Comparison of ENCODE assay signal across 1 cellular context in genomic region chr20:49046087-49046900, GRCh38.
A peak's percentile ranks its signal among the peaks of the same experiment; 100 is the strongest.
TF ChIP-seq lines count a peak whose summit lies in the region.

A gene with protein sequence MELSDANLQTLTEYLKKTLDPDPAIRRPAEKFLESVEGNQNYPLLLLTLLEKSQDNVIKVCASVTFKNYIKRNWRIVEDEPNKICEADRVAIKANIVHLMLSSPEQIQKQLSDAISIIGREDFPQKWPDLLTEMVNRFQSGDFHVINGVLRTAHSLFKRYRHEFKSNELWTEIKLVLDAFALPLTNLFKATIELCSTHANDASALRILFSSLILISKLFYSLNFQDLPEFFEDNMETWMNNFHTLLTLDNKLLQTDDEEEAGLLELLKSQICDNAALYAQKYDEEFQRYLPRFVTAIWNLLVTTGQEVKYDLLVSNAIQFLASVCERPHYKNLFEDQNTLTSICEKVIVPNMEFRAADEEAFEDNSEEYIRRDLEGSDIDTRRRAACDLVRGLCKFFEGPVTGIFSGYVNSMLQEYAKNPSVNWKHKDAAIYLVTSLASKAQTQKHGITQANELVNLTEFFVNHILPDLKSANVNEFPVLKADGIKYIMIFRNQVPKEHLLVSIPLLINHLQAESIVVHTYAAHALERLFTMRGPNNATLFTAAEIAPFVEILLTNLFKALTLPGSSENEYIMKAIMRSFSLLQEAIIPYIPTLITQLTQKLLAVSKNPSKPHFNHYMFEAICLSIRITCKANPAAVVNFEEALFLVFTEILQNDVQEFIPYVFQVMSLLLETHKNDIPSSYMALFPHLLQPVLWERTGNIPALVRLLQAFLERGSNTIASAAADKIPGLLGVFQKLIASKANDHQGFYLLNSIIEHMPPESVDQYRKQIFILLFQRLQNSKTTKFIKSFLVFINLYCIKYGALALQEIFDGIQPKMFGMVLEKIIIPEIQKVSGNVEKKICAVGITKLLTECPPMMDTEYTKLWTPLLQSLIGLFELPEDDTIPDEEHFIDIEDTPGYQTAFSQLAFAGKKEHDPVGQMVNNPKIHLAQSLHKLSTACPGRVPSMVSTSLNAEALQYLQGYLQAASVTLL (plus strand): TSS chr20:49046312. CDS start chr20:49058464, 12,152 bp downstream.

TF ChIP-seq in GM12878, 131 proteins besides CTCF, POLR2A, EP300 and RAD21 (continued from another document):
- TF ChIP-seq, protein P1, sequence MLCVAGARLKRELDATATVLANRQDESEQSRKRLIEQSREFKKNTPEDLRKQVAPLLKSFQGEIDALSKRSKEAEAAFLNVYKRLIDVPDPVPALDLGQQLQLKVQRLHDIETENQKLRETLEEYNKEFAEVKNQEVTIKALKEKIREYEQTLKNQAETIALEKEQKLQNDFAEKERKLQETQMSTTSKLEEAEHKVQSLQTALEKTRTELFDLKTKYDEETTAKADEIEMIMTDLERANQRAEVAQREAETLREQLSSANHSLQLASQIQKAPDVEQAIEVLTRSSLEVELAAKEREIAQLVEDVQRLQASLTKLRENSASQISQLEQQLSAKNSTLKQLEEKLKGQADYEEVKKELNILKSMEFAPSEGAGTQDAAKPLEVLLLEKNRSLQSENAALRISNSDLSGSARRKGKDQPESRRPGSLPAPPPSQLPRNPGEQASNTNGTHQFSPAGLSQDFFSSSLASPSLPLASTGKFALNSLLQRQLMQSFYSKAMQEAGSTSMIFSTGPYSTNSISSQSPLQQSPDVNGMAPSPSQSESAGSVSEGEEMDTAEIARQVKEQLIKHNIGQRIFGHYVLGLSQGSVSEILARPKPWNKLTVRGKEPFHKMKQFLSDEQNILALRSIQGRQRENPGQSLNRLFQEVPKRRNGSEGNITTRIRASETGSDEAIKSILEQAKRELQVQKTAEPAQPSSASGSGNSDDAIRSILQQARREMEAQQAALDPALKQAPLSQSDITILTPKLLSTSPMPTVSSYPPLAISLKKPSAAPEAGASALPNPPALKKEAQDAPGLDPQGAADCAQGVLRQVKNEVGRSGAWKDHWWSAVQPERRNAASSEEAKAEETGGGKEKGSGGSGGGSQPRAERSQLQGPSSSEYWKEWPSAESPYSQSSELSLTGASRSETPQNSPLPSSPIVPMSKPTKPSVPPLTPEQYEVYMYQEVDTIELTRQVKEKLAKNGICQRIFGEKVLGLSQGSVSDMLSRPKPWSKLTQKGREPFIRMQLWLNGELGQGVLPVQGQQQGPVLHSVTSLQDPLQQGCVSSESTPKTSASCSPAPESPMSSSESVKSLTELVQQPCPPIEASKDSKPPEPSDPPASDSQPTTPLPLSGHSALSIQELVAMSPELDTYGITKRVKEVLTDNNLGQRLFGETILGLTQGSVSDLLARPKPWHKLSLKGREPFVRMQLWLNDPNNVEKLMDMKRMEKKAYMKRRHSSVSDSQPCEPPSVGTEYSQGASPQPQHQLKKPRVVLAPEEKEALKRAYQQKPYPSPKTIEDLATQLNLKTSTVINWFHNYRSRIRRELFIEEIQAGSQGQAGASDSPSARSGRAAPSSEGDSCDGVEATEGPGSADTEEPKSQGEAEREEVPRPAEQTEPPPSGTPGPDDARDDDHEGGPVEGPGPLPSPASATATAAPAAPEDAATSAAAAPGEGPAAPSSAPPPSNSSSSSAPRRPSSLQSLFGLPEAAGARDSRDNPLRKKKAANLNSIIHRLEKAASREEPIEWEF (IDR thresholded peaks at IDR 0.05; ENCODE audit: insufficient replicate concordance, low read depth, low read length), result no peak
- TF ChIP-seq FOXK2 (IDR thresholded peaks at IDR 0.05) (no peak), ZNF687 (IDR thresholded peaks at IDR 0.05) (peak; percentile 90), CREB1 (IDR thresholded peaks at IDR 0.05; ENCODE audit: low read depth) (peak; percentile 76), SPI1 (IDR thresholded peaks at IDR 0.05; ENCODE audit: borderline replicate concordance, insufficient read depth, low read depth, low read length) (peak; percentile 65; the same call in 1 of the 2 replicates), TCF12 (IDR thresholded peaks at IDR 0.05; ENCODE audit: low read depth, low read length) (peak; percentile 46; the same call in 1 of the 2 replicates), RELB (IDR thresholded peaks at IDR 0.05; ENCODE audit: low read depth) (0 out of 2 replicates have a peak, but pooled peaks have one; percentile 46), PAX5 (IDR thresholded peaks at IDR 0.05; ENCODE audit: borderline replicate concordance, low read depth, low read length) (0 out of 2 replicates have a peak, but pooled peaks have one; percentile 17), POLR2AphosphoS5 (IDR thresholded peaks at IDR 0.05; ENCODE audit: low read length) (peak; percentile 84), ZNF384 (IDR thresholded peaks at IDR 0.05; ENCODE audit: borderline replicate concordance, low read depth, low read length) (no peak), MLLT1 (IDR thresholded peaks at IDR 0.05) (peak; percentile 96)
- TF ChIP-seq, protein P2, sequence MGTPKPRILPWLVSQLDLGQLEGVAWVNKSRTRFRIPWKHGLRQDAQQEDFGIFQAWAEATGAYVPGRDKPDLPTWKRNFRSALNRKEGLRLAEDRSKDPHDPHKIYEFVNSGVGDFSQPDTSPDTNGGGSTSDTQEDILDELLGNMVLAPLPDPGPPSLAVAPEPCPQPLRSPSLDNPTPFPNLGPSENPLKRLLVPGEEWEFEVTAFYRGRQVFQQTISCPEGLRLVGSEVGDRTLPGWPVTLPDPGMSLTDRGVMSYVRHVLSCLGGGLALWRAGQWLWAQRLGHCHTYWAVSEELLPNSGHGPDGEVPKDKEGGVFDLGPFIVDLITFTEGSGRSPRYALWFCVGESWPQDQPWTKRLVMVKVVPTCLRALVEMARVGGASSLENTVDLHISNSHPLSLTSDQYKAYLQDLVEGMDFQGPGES (IDR thresholded peaks at IDR 0.05), result 0 out of 2 replicates have a peak, but pooled peaks have one; percentile 51
- TF ChIP-seq, protein P3, sequence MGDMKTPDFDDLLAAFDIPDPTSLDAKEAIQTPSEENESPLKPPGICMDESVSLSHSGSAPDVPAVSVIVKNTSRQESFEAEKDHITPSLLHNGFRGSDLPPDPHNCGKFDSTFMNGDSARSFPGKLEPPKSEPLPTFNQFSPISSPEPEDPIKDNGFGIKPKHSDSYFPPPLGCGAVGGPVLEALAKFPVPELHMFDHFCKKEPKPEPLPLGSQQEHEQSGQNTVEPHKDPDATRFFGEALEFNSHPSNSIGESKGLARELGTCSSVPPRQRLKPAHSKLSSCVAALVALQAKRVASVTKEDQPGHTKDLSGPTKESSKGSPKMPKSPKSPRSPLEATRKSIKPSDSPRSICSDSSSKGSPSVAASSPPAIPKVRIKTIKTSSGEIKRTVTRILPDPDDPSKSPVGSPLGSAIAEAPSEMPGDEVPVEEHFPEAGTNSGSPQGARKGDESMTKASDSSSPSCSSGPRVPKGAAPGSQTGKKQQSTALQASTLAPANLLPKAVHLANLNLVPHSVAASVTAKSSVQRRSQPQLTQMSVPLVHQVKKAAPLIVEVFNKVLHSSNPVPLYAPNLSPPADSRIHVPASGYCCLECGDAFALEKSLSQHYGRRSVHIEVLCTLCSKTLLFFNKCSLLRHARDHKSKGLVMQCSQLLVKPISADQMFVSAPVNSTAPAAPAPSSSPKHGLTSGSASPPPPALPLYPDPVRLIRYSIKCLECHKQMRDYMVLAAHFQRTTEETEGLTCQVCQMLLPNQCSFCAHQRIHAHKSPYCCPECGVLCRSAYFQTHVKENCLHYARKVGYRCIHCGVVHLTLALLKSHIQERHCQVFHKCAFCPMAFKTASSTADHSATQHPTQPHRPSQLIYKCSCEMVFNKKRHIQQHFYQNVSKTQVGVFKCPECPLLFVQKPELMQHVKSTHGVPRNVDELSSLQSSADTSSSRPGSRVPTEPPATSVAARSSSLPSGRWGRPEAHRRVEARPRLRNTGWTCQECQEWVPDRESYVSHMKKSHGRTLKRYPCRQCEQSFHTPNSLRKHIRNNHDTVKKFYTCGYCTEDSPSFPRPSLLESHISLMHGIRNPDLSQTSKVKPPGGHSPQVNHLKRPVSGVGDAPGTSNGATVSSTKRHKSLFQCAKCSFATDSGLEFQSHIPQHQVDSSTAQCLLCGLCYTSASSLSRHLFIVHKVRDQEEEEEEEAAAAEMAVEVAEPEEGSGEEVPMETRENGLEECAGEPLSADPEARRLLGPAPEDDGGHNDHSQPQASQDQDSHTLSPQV (IDR thresholded peaks at IDR 0.05), result no peak
